ENCODE assay signal across 17 cellular contexts in genomic region chr12:103969391-103969790, GRCh38. TPM values are rescaled to one million over a fixed set of nuclear protein-coding genes. Genes with fewer than 3 reads are reported as not detected.
DNase-seq lines count a peak whose midpoint lies in the region; ATAC-seq and TF ChIP-seq lines count a peak whose summit lies in the region.
"Had no signal": no experiment of that assay in that cellular context is flagged by ENCODE, and none has a peak within 500 bp of the region (broad histone marks: within the 10 kb centered on the region; RNA-seq: fewer than 3 reads in every experiment).

No MANE protein-coding gene starts in this region.

- 0 out of 2 replicates have a peak overlapping the region, but pooled peaks have one; percentile 5 for H3K4me3 ChIP-seq in PC-3 (ENCODE audit: low read length)
- H3K4me3 ChIP-seq in brain microvascular endothelial cell (ENCODE audit: low read depth, low read length) = no peak overlapping the region
- H3K4me3 ChIP-seq: left ventricle myocardium inferior, MG63, right lobe of liver, stomach had no signal

- H3K4me1 ChIP-seq in PC-3 (ENCODE audit: insufficient read depth, low read length) = peaks cover 35% of the 10 kb centered on the region

- peak overlapping the region; percentile 75 for H3K4me3 Mint-ChIP-seq in neural crest cell

- H3K9me3 ChIP-seq in PC-3 (ENCODE audit: low read length) = no peaks in the 10 kb centered on the region
- H3K9me3 ChIP-seq: left ventricle myocardium inferior, MG63, right lobe of liver, stomach had no signal

- in situ Hi-C loops in brain microvascular endothelial cell (cut with HindIII; ENCODE audit: low pct_ligation_motif_present, low sequenced_read_pairs) = no loop called here
- in situ Hi-C loops in ACHN (cut with HindIII; ENCODE audit: low pct_ligation_motif_present, low pct_unique_long_range_greater_than_20kb, low sequenced_read_pairs) = no loop called here

- BruUV-seq in PC-3 (replicated peaks; lab: Mats Ljungman, UMichigan) = no TSS peak

- H3K4me1 Mint-ChIP-seq in neural crest cell = peaks cover 42% of the 10 kb centered on the region

- ATAC-seq in PC-3 (no peak), GM18867 (IDR thresholded peaks at IDR 0.05; ENCODE audit: unreplicated experiment) (no peak)
- ATAC-seq: activated CD4-positive, CD25-positive, alpha-beta regulatory T cell treated with anti-CD3 and anti-CD28 coated beads, Interleukin-2, amount 50 U/mL, for 24 hours had no signal

- H3K36me3 ChIP-seq in PC-3 (ENCODE audit: low read depth, low read length) (peaks cover 11% of the 10 kb centered on the region), brain microvascular endothelial cell (replicated peaks) (peaks cover 4% of the 10 kb centered on the region)

- peaks cover 35% of the 10 kb centered on the region; the same call in 1 of the 2 replicates for H4K20me1 ChIP-seq in PC-3 (ENCODE audit: low read length)

- H3K27ac ChIP-seq in PC-3 (ENCODE audit: low read length) (no peak overlapping the region), brain microvascular endothelial cell (peak overlapping the region; percentile 41)
- H3K27ac ChIP-seq: left ventricle myocardium inferior had no signal

- H3K27me3 Mint-ChIP-seq in neural crest cell (ENCODE audit: low read depth) = no peaks in the 10 kb centered on the region

- H3K4me2 ChIP-seq in PC-3 (ENCODE audit: low read length) = peak overlapping the region; percentile 15

- H3K79me2 ChIP-seq in PC-3 (ENCODE audit: low read length) = peaks cover 99% of the 10 kb centered on the region

- CTCF ChIA-PET in PC-3 (lab: Charles Lee) = interaction anchor here (0.9 kb wide), 1 partner anchor 85 kb away, joined by 3 read pairs; no protein-coding TSS in a partner anchor

- no peak overlapping the region for H2AFZ ChIP-seq in PC-3 (ENCODE audit: low read length)

- H3K9ac ChIP-seq in PC-3 (ENCODE audit: low read length) = no peak overlapping the region

- TF ChIP-seq CTCF in PC-3 (conservative IDR thresholded peaks at IDR 0.05; ENCODE audit: low read depth, low read length) (no peak), brain microvascular endothelial cell (IDR thresholded peaks at IDR 0.05; ENCODE audit: low read depth, low read length, missing control alignments) (no peak), neural crest cell (conservative IDR thresholded peaks at IDR 0.05) (no peak)

- H3K27ac Mint-ChIP-seq in neural crest cell (ENCODE audit: unreplicated experiment) = no peak overlapping the region
- H3K27ac Mint-ChIP-seq: nephron had no signal

- DNase-seq in EH (ENCODE audit: low read depth) (peak; percentile 89), PC-3 (peak; percentile 58), brain microvascular endothelial cell (peak; percentile 37), neural crest cell (ENCODE audit: low read depth, low spot score) (no peak), NAMALWA (ENCODE audit: low spot score) (no peak), ACHN (no peak)
- DNase-seq: caudate nucleus; hypothalamus; left ventricle myocardium inferior; MG63; NCI-H2171 treated with DMSO at 0.1 percent for 48 hours; NK-92 treated with Interleukin-12 subunit alpha and Interleukin-12 subunit beta, amount 100 ng/mL, for 24 hours; right lobe of liver; stomach had no signal

- H3K27me3 ChIP-seq in PC-3 (ENCODE audit: low read length) (no peaks in the 10 kb centered on the region), brain microvascular endothelial cell (replicated peaks) (no peaks in the 10 kb centered on the region)
- H3K27me3 ChIP-seq: MG63, right lobe of liver, stomach had no signal

- POLR2A ChIA-PET in PC-3 (lab: Charles Lee; ENCODE audit: unreplicated experiment) = no interaction called here

- H3K9me3 Mint-ChIP-seq in neural crest cell = no peaks in the 10 kb centered on the region
- H3K9me3 Mint-ChIP-seq: nephron had no signal

- intact Hi-C loops in PC-3 (cut with micrococcal nuclease) = loop anchor here (2.0 to 10.0 kb wide), 3 partner anchors 37 to 1135 kb away; partner anchors contain the start of gene WASHC4

- H3K36me3 Mint-ChIP-seq in neural crest cell (ENCODE audit: low read depth) = no peaks in the 10 kb centered on the region

- no peaks in the 10 kb centered on the region for H3K9me2 ChIP-seq in PC-3 (replicated peaks; ENCODE audit: low read length)

- no peaks in the 10 kb centered on the region for H3F3A ChIP-seq in PC-3 (ENCODE audit: low read length, unreplicated experiment)

RNA-seq across cellular contexts. Expression of gene TDG, which starts 3.7 kb away (rescaled TPM):
- total RNA-seq in PC-3 (2014; rRNA removed) = 35.0 and 45.6 TPM in 2 replicates
- 53.0 and 57.1 TPM in 2 replicates for total RNA-seq in neural crest cell

RNA-seq across cellular contexts. Expression of gene HSP90B1, which starts 39.2 kb away (rescaled TPM):
- total RNA-seq in PC-3 (2014; rRNA removed) (476 and 593 TPM in 2 replicates), neural crest cell (566 and 570 TPM in 2 replicates)

Comparison
In these comparisons a context has a peak if more than half of its experiments do, and no peak if none do; other contexts are left out.
1. DNase-seq: peak in EH (single experiment), PC-3 (single experiment) and brain microvascular endothelial cell (single experiment); none in neural crest cell (single experiment), NAMALWA (single experiment) and ACHN (single experiment).